Comparison of ENCODE assay signal across 7 cellular contexts in the genomic region with DNA sequence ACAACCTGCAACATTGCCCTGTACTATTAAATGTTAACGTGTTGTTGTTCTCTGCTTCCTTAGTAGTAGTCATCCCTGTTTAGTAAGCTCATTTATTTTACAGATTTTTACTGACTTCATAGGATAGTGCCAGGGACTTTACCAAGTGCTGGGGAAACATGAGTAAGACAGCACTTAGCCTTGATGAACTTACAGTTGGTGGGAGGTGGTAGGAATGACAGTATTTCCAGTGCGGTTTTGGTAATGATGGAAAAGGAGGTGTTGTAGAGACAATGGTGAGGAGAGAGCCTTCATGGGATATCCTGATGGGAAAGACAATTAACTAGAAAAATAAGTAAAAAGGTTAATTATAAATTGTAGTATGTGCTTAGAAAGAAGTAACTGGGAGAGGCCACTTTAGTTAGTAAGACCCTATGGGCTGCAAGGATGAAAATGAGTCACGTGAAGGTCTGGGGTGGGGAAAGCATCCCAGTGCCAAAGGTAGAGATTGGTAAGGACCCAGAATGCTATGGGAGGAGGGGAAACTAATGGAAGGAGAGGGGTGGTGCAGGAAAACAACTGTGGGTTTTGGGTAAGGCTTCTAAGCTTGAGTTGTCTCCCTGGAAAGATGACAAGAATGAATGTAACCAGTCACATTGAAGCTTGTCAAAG. TPM values are rescaled to one million over a fixed set of nuclear protein-coding genes. Genes with fewer than 3 reads are reported as not detected.
DNase-seq lines count a peak whose midpoint lies in the region; ATAC-seq and TF ChIP-seq lines count a peak whose summit lies in the region.

No MANE protein-coding gene starts in this region.

- no peak for TF ChIP-seq CTCF in esophagus muscularis mucosa (IDR thresholded peaks at IDR 0.05)
- TF ChIP-seq CTCF in retinal pigment epithelial cell (conservative IDR thresholded peaks at IDR 0.05; ENCODE audit: low read depth, low read length) = no peak

- intact Hi-C loops in esophagus muscularis mucosa (cut with DNase I) = loop anchor here (5.0 kb wide), 2 partner anchors 94 to 154 kb away; a partner anchor contains a TSS

- peak overlapping the region in 2 of 4 donors; percentile 97 to 98 for H3K27ac ChIP-seq in esophagus muscularis mucosa (replicated peaks in 1 of 4)

- 13% methylated on average over 3 of the region's 3 CpGs for WGBS in esophagus muscularis mucosa

- H3K4me1 ChIP-seq in esophagus muscularis mucosa = peaks cover 42 to 54% (median 50%) of the 10 kb centered on the region in 4 donors

- ATAC-seq in GM21526 (IDR thresholded peaks at IDR 0.05; ENCODE audit: low FRiP score, unreplicated experiment) = no peak
- no peak for ATAC-seq in GM19463 (IDR thresholded peaks at IDR 0.05; ENCODE audit: unreplicated experiment)

- H3K27me3 ChIP-seq in MG63 (no peaks in the 10 kb centered on the region), esophagus muscularis mucosa (no peaks in the 10 kb centered on the region)

- H3K9me3 ChIP-seq in MG63 (no peaks in the 10 kb centered on the region), esophagus muscularis mucosa (no peaks in the 10 kb centered on the region)

- H3K36me3 ChIP-seq in MG63 (peaks cover 5% of the 10 kb centered on the region), esophagus muscularis mucosa (no peaks in the 10 kb centered on the region)

- no peak for TF ChIP-seq POLR2A in esophagus muscularis mucosa (IDR thresholded peaks at IDR 0.05; ENCODE audit: low read depth)

- no peak for TF ChIP-seq EP300 in esophagus muscularis mucosa (IDR thresholded peaks at IDR 0.05)

- peak overlapping the region; percentile 91 for H3K4me3 ChIP-seq in MG63
- H3K4me3 ChIP-seq in esophagus muscularis mucosa = peak overlapping the region; percentile 73 to 92 (median 86)
- peak overlapping the region; percentile 88 for H3K4me3 ChIP-seq in retinal pigment epithelial cell (ENCODE audit: low read length)

- DNase-seq in GM03348 (ENCODE audit: low spot score) = peak; percentile 18
- no peak for DNase-seq in MG63
- DNase-seq in esophagus muscularis mucosa (ENCODE audit: extremely low spot score) = no peak
- no peak for DNase-seq in retinal pigment epithelial cell (ENCODE audit: low read depth)
- DNase-seq in NCI-H774 (lab: John Stamatoyannopoulos, UW) = no peak

RNA-seq across cellular contexts. Expression of a gene that starts 1.7 kb away (rescaled TPM):
- 3.6 and 4.0 TPM in 2 replicates for total RNA-seq in MG63 (2014; rRNA removed; shearing (Covaris generic); ENCODE audit: low replicate concordance)
- total RNA-seq in esophagus muscularis mucosa = 10 to 100 TPM; 15.1 to 23.7 (median 21.2) TPM
